1 cellular context compared by ENCODE assay signal in genomic region chr7:47428052-47428779, GRCh38.
TF ChIP-seq lines count a peak whose summit lies in the region.

No MANE protein-coding gene starts in this region.

TF ChIP-seq in SK-N-SH, 30 proteins besides CTCF, POLR2A, EP300 and RAD21 (continued from another document):
- TF ChIP-seq, protein P1, sequence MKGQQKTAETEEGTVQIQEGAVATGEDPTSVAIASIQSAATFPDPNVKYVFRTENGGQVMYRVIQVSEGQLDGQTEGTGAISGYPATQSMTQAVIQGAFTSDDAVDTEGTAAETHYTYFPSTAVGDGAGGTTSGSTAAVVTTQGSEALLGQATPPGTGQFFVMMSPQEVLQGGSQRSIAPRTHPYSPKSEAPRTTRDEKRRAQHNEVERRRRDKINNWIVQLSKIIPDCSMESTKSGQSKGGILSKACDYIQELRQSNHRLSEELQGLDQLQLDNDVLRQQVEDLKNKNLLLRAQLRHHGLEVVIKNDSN (IDR thresholded peaks at IDR 0.05; ENCODE audit: borderline replicate concordance, low read depth), result no peak
- TF ChIP-seq TCF12 (IDR thresholded peaks at IDR 0.05), result no peak
- peak; percentile 96 for TF ChIP-seq FOXJ3 (CRISPR knock-in tag; IDR thresholded peaks at IDR 0.05)
- TF ChIP-seq GATA2 (CRISPR knock-in tag; IDR thresholded peaks at IDR 0.05), result peak; percentile 79
- no peak for TF ChIP-seq MEF2A (IDR thresholded peaks at IDR 0.05; ENCODE audit: borderline replicate concordance, low read depth)
- TF ChIP-seq RCOR1 (IDR thresholded peaks at IDR 0.05; ENCODE audit: low read length), result peak; percentile 95
- peak; percentile 87 for TF ChIP-seq CHD2 (IDR thresholded peaks at IDR 0.05; ENCODE audit: low read length, partially characterized antibody)
- TF ChIP-seq NFIC (IDR thresholded peaks at IDR 0.05; ENCODE audit: borderline replicate concordance), result no peak
- TF ChIP-seq EZH2phosphoT487 (IDR thresholded peaks at IDR 0.05; ENCODE audit: borderline replicate concordance, low read depth), result no peak
